ENCODE assay signal across 10 cellular contexts in genomic region chr9:129697956-129698757, GRCh38. TPM values are rescaled to one million over a fixed set of nuclear protein-coding genes. Genes with fewer than 3 reads are reported as not detected.
DNase-seq lines count a peak whose midpoint lies in the region; ATAC-seq, FAIRE-seq and TF ChIP-seq lines count a peak whose summit lies in the region.
"Had no signal": no experiment of that assay in that cellular context is flagged by ENCODE, and none has a peak within 500 bp of the region (broad histone marks: within the 10 kb centered on the region; RNA-seq: fewer than 3 reads in every experiment).

No MANE protein-coding gene starts in this region.

- peaks cover 8% of the 10 kb centered on the region for H3K79me2 ChIP-seq in osteoblast (ENCODE audit: insufficient read depth, low read length)

- ATAC-seq in HG03571 (IDR thresholded peaks at IDR 0.05; ENCODE audit: unreplicated experiment) = no peak

- peaks cover 16% of the 10 kb centered on the region for H3K4me1 ChIP-seq in NT2/D1 (ENCODE audit: insufficient read depth, insufficient read length)
- H3K4me1 ChIP-seq in esophagus muscularis mucosa = peaks cover 14 to 38% (median 35%) of the 10 kb centered on the region in 4 donors
- H3K4me1 ChIP-seq in osteoblast (ENCODE audit: insufficient read depth, low read length) = peaks cover 56% of the 10 kb centered on the region

- TF ChIP-seq EP300 in esophagus muscularis mucosa (IDR thresholded peaks at IDR 0.05) = no peak

- 59% methylated on average over 18 of the region's 26 CpGs for WGBS in esophagus muscularis mucosa

- intact Hi-C loops in esophagus muscularis mucosa (cut with DNase I) = loop anchor here (2.0 kb wide), 1 partner anchor 21 kb away; no protein-coding TSS in a partner anchor

- FAIRE-seq in GM12892 (lab: Jason Lieb, UNC) = no peak

- H3K36me3 ChIP-seq in NT2/D1 (ENCODE audit: insufficient read depth, insufficient read length, low read length) = no peaks in the 10 kb centered on the region
- H3K36me3 ChIP-seq in esophagus muscularis mucosa = no peaks in the 10 kb centered on the region
- H3K36me3 ChIP-seq in osteoblast (ENCODE audit: insufficient read depth, low read length) = no peaks in the 10 kb centered on the region

- H3K4me3 ChIP-seq in AG09309 (ENCODE audit: control insufficient read depth, low read depth, low read length) (peak overlapping the region; percentile 37), NT2/D1 (ENCODE audit: insufficient read length, low read depth) (peak overlapping the region; percentile 53), esophagus muscularis mucosa (peak overlapping the region; percentile 50 to 68 (median 56)), osteoblast (ENCODE audit: insufficient read depth, low read length) (peak overlapping the region; percentile 68)

- peaks cover 7% of the 10 kb centered on the region for H3K27me3 ChIP-seq in NT2/D1 (ENCODE audit: insufficient read depth, insufficient read length)
- H3K27me3 ChIP-seq in esophagus muscularis mucosa = peaks cover 0 to 44% (median 0%) of the 10 kb centered on the region in 4 donors
- H3K27me3 ChIP-seq in osteoblast (ENCODE audit: insufficient read depth, low read length) = no peaks in the 10 kb centered on the region

- H3K27ac ChIP-seq in esophagus muscularis mucosa (replicated peaks in 1 of 4) (peak overlapping the region; percentile 66 to 78 (median 76)), osteoblast (ENCODE audit: low read depth, low read length) (peak overlapping the region; percentile 92)

- H3K4me2 ChIP-seq in osteoblast (ENCODE audit: insufficient read depth, low read length) = peak overlapping the region; percentile 66

- no peak for TF ChIP-seq CTCF in AG09309 (IDR thresholded peaks at IDR 0.05; ENCODE audit: control insufficient read depth, insufficient read depth, low read depth, low read length, missing control alignments)
- no peak for TF ChIP-seq CTCF in esophagus muscularis mucosa (IDR thresholded peaks at IDR 0.05)
- TF ChIP-seq CTCF in osteoblast (IDR thresholded peaks at IDR 0.05; ENCODE audit: extremely low read depth, low read depth, low read length) = no peak

- no peaks in the 10 kb centered on the region for H4K20me1 ChIP-seq in osteoblast (ENCODE audit: insufficient read depth, low read length)

- TF ChIP-seq POLR2A in esophagus muscularis mucosa (IDR thresholded peaks at IDR 0.05; ENCODE audit: low read depth) (no peak), GM12892 (IDR thresholded peaks at IDR 0.05; ENCODE audit: low read depth, low read length) (no peak)

- DNase-seq in AG09309 (ENCODE audit: low read depth) (no peak), NT2/D1 (ENCODE audit: low read depth, low spot score) (no peak), esophagus muscularis mucosa (ENCODE audit: extremely low spot score) (no peak), osteoblast (ENCODE audit: insufficient read length, low spot score, missing footprints) (peak; percentile 95), GM12892 (ENCODE audit: insufficient read length) (no peak), NCI-H774 (lab: John Stamatoyannopoulos, UW) (no peak), NCI-H2171 treated with DMSO at 0.1 percent for 48 hours (lab: John Stamatoyannopoulos, UW) (no peak)
- DNase-seq: cerebellar nuclear complex, NCI-H446 had no signal

- H3K9me3 ChIP-seq in NT2/D1 (ENCODE audit: insufficient read depth, low read length) = no peaks in the 10 kb centered on the region
- no peaks in the 10 kb centered on the region for H3K9me3 ChIP-seq in esophagus muscularis mucosa
- H3K9me3 ChIP-seq in osteoblast (ENCODE audit: low read depth, low read length) = no peaks in the 10 kb centered on the region

- H3K9ac ChIP-seq in NT2/D1 (ENCODE audit: insufficient read length, low read depth) = peak overlapping the region; percentile 82

- peak overlapping the region; percentile 25 for H2AFZ ChIP-seq in osteoblast (ENCODE audit: low read length)

RNA-seq across cellular contexts. Expression of gene PRRX2, which starts 32.7 kb away (rescaled TPM):
- total RNA-seq in esophagus muscularis mucosa (10 to 100 TPM in 2 of 4 donors, 1 to 10 TPM in 2; 1.7 to 13.1 (median 6.2) TPM), osteoblast (27.5 and 34.8 TPM in 2 replicates)
- not detected for polyA plus RNA-seq in GM12892 (2012; ENCODE audit: missing spikeins)

RNA-seq across cellular contexts. Expression of gene PTGES, which starts 54.7 kb away (rescaled TPM):
- total RNA-seq in esophagus muscularis mucosa = 1 to 10 TPM; 1.7 to 4.6 (median 4.3) TPM
- total RNA-seq in osteoblast = 70.9 and 115 TPM in 2 replicates
- polyA plus RNA-seq in GM12892 (2012; ENCODE audit: missing spikeins) = not detected

RNA-seq across cellular contexts. Expression of gene ASB6, which starts 56.2 kb away (rescaled TPM):
- total RNA-seq in esophagus muscularis mucosa = 10 to 100 TPM; 13.3 to 30.0 (median 22.0) TPM
- total RNA-seq in osteoblast = 21.0 and 23.9 TPM in 2 replicates
- polyA plus RNA-seq in GM12892 (2012; ENCODE audit: missing spikeins) = 4.2 TPM

Comparison
In these comparisons a context has a peak if more than half of its experiments do, and no peak if none do; other contexts are left out.
1. RNA of gene PTGES, which starts 54.7 kb away (total RNA-seq): 70.9 to 115 TPM in osteoblast; 1.7 to 4.6 TPM in esophagus muscularis mucosa; every median in the first group is over 10 times any median in the second.
2. Peak in every context shown above with its lines, with median percentiles within 50 percentile points of each other: H3K4me3 ChIP-seq.